In the genomic region with DNA sequence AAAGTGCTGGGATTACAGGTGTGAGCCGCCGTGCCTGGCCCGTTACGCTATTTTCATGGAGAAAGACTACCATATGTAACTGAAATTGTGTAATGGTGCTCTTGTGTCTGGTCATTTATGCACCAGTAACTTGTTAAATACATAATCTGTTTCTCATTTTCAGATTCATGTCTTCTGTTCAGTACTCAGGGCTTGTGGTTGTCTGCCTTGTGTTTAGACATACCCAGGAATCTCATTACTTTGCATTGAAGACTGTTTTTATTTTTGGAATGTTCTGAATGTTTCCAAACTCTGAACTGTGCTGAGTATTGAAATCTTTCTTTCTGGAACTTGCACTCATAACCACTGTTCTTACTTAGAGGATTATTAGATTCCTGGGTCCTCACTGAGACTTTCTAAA, we compare ENCODE assay signal across 22 cellular contexts. TPM values are rescaled to one million over a fixed set of nuclear protein-coding genes. Genes with fewer than 3 reads are reported as not detected.
DNase-seq lines count a peak whose midpoint lies in the region; ATAC-seq, FAIRE-seq and TF ChIP-seq lines count a peak whose summit lies in the region.
"Had no signal": no experiment of that assay in that cellular context is flagged by ENCODE, and none has a peak within 500 bp of the region (broad histone marks: within the 10 kb centered on the region; RNA-seq: fewer than 3 reads in every experiment).

No MANE protein-coding gene starts in this region.

- TF ChIP-seq CTCF in uterus (IDR thresholded peaks at IDR 0.05) = no peak
- no peak for TF ChIP-seq CTCF in GM13977 (IDR thresholded peaks at IDR 0.05; ENCODE audit: extremely low read depth, insufficient read depth, missing control alignments)

- H3K9me3 ChIP-seq in uterus (no peaks in the 10 kb centered on the region), small intestine (ENCODE audit: control insufficient read depth, low read depth) (no peaks in the 10 kb centered on the region)
- H3K9me3 ChIP-seq: pancreas, SJCRH30, spleen, testis had no signal

- intact Hi-C loops in uterus (cut with DNase I; ENCODE audit: low total_unique reads) = no loop called here

- no peak for FAIRE-seq in small intestine (lab: Jason Lieb, UNC)
- FAIRE-seq: pancreas had no signal

- DNase-seq in fibroblast of the conjunctiva (ENCODE audit: low read depth) = peak; percentile 46
- DNase-seq in uterus = no peak
- DNase-seq in small intestine = no peak
- no peak for DNase-seq in epidermal melanocyte (ENCODE audit: insufficient read length, low spot score)
- no peak for DNase-seq in GM13977 (ENCODE audit: low spot score)
- DNase-seq: activated CD4-positive, alpha-beta memory T cell treated with anti-CD3 and anti-CD28 coated beads, Interleukin-2, amount 10 ng/mL, durations not matched to agents 7 days and 5 days; activated T-cell treated with anti-CD3 and anti-CD28 coated beads, Interleukin-2, amount 50 U/mL, for 48 hours; cerebellar nuclear complex; DMS53; KG1; NCI-H2107; NCI-H748 treated with DMSO at 0.1 percent for 48 hours; pancreas; PC-3; SJCRH30; spleen; T-helper 17 cell; testis; WERI-Rb-1 had no signal

- peak; percentile 46 for ATAC-seq in GM18909 (IDR thresholded peaks at IDR 0.05; ENCODE audit: poor library complexity, unreplicated experiment)
- ATAC-seq in HG03460 (IDR thresholded peaks at IDR 0.05; ENCODE audit: unreplicated experiment) = peak; percentile 63
- ATAC-seq: PC-3, T-helper 17 cell had no signal

- H3K4me3 ChIP-seq in uterus (no peak overlapping the region), small intestine (ENCODE audit: low read depth in 1 of 2, low read length in 2 of 2) (no peak overlapping the region)
- H3K4me3 ChIP-seq: lung, pancreas, SJCRH30, spleen, testis had no signal

- H3K4me1 ChIP-seq in uterus (peaks cover 0 to 29% of the 10 kb centered on the region in 2 donors), small intestine (ENCODE audit: control insufficient read depth in 2 of 2, insufficient read depth in 1 of 2, low read depth in 1 of 2, low read length in 1 of 2) (peaks cover 4 to 5% of the 10 kb centered on the region in 2 donors)
- H3K4me1 ChIP-seq: SJCRH30 had no signal

- no peaks in the 10 kb centered on the region for H3K36me3 ChIP-seq in uterus
- H3K36me3 ChIP-seq in small intestine (ENCODE audit: control insufficient read depth in 2 of 2, insufficient read depth in 2 of 2, low read length in 2 of 2) = no peaks in the 10 kb centered on the region
- H3K36me3 ChIP-seq: pancreas, SJCRH30, WERI-Rb-1 had no signal

- TF ChIP-seq POLR2A in uterus (IDR thresholded peaks at IDR 0.05) = no peak

- in situ Hi-C loops in GM13977 (cut with MboI; ENCODE audit: low pct_unique_long_range_greater_than_20kb, low sequenced_read_pairs, unreplicated experiment) = no loop called here

- H3K27ac ChIP-seq in uterus = peak overlapping the region; percentile 82 to 99
- no peak overlapping the region for H3K27ac ChIP-seq in small intestine (ENCODE audit: low read depth in 1 of 2, low read length in 1 of 2)
- H3K27ac ChIP-seq: pancreas, SJCRH30, spleen, testis, WERI-Rb-1 had no signal

- WGBS in small intestine, 3 donors = 98 to 100% (median 98%) methylated on average over 4 of the region's 4 CpGs

- H3K27me3 ChIP-seq in uterus = no peaks in the 10 kb centered on the region
- no peaks in the 10 kb centered on the region for H3K27me3 ChIP-seq in small intestine (ENCODE audit: control insufficient read depth in 2 of 2, insufficient read depth in 2 of 2, low read length in 2 of 2)
- H3K27me3 ChIP-seq: pancreas, SJCRH30, spleen, testis had no signal

RNA-seq across cellular contexts. Expression of gene PDLIM5, which starts 52.8 kb away (rescaled TPM):
- 100 to 1,000 TPM in 3 of 4 donors, 10 to 100 TPM in 1; 90.8 to 571 (median 351) TPM for total RNA-seq in uterus
- polyA plus RNA-seq in small intestine = 10 to 100 TPM; 26.6 to 61.7 (median 61.3) TPM

Comparison
In these comparisons a context has a peak if more than half of its experiments do, and no peak if none do; other contexts are left out.
1. H3K27ac ChIP-seq: peak in uterus (2 of 2); none in small intestine (0 of 2).